In genomic region chr6:32244946-32245398, GRCh38 we compare ENCODE assay signal across 8 cellular contexts. TPM values are rescaled to one million over a fixed set of nuclear protein-coding genes. Genes with fewer than 3 reads are reported as not detected.
A peak's percentile ranks its signal among the peaks of the same experiment; 100 is the strongest.
DNase-seq lines count a peak whose midpoint lies in the region; ATAC-seq and TF ChIP-seq lines count a peak whose summit lies in the region.

No MANE protein-coding gene starts in this region.

- WGBS in lung, 2 donors: 0 to 1% methylated on average over 14 of the region's 14 CpGs

- POLR2A ChIA-PET in activated CD4-positive, alpha-beta T cell treated with anti-CD3 and anti-CD28 coated beads, Interleukin-2, amount 10 ng/mL, durations not matched to agents 7 days and 5 days (lab: Charles Lee): no interaction called here

- no peaks in the 10 kb centered on the region for H3K36me3 ChIP-seq in lung (ENCODE audit: control insufficient read depth in 2 of 2, insufficient read depth in 2 of 2, low read length in 2 of 2)

- peaks cover 3% of the 10 kb centered on the region for H3K9me3 Mint-ChIP-seq in activated CD4-positive, alpha-beta T cell treated with anti-CD3 and anti-CD28 coated beads, Interleukin-2, amount 10 ng/mL, durations not matched to agents 7 days and 5 days
- H3K9me3 Mint-ChIP-seq in dendritic cell treated with granulocyte-macrophage colony-stimulating factor and Interleukin-4, amounts not matched to agents 40 ng/mL and 50 ng/mL, for 4 days: no peaks in the 10 kb centered on the region

- no peak overlapping the region for H3K27ac Mint-ChIP-seq in activated CD4-positive, alpha-beta T cell treated with anti-CD3 and anti-CD28 coated beads, Interleukin-2, amount 10 ng/mL, durations not matched to agents 7 days and 5 days
- peak overlapping the region; percentile 77 for H3K27ac Mint-ChIP-seq in dendritic cell treated with granulocyte-macrophage colony-stimulating factor and Interleukin-4, amounts not matched to agents 40 ng/mL and 50 ng/mL, for 4 days

- peak overlapping the region in 1 of 2 donors; percentile 46 for H3K27ac ChIP-seq in lung (ENCODE audit: low read depth in 1 of 2, low read length in 1 of 2)

- peaks cover 24% of the 10 kb centered on the region for H3K4me1 Mint-ChIP-seq in activated CD4-positive, alpha-beta T cell treated with anti-CD3 and anti-CD28 coated beads, Interleukin-2, amount 10 ng/mL, durations not matched to agents 7 days and 5 days
- peaks cover 14% of the 10 kb centered on the region for H3K4me1 Mint-ChIP-seq in dendritic cell treated with granulocyte-macrophage colony-stimulating factor and Interleukin-4, amounts not matched to agents 40 ng/mL and 50 ng/mL, for 4 days (ENCODE audit: low read depth)

- no peaks in the 10 kb centered on the region for H3K27me3 ChIP-seq in lung (ENCODE audit: control insufficient read depth, insufficient read depth)

- H3K4me3 ChIP-seq in lung: no peak overlapping the region

- H3K4me3 Mint-ChIP-seq in activated CD4-positive, alpha-beta T cell treated with anti-CD3 and anti-CD28 coated beads, Interleukin-2, amount 10 ng/mL, durations not matched to agents 7 days and 5 days: no peak overlapping the region
- peak overlapping the region; percentile 39 for H3K4me3 Mint-ChIP-seq in dendritic cell treated with granulocyte-macrophage colony-stimulating factor and Interleukin-4, amounts not matched to agents 40 ng/mL and 50 ng/mL, for 4 days

- peak; percentile 51 for DNase-seq in NK-92 treated with Interleukin-12 subunit alpha and Interleukin-12 subunit beta, amount 100 ng/mL, for 24 hours (lab: John Stamatoyannopoulos, UW)
- DNase-seq in NK-92 (lab: John Stamatoyannopoulos, UW; ENCODE audit: unreplicated experiment): no peak
- peak; percentile 40 for DNase-seq in NCI-H226
- peak; percentile 70 for DNase-seq in activated CD4-positive, alpha-beta T cell treated with anti-CD3 and anti-CD28 coated beads, Interleukin-2, amount 10 ng/mL, durations not matched to agents 7 days and 5 days
- peak; percentile 80 for DNase-seq in lung (ENCODE audit: low spot score)
- DNase-seq in stimulated activated CD4-positive, alpha-beta T cell treated with anti-CD3 and anti-CD28 coated beads, TNF-alpha, amount 100 ng/mL, for 1 hour (ENCODE audit: low read depth in 3 of 3, low spot score in 1 of 3): peak; percentile 37 to 64 (median 52)

- CTCF ChIA-PET in activated CD4-positive, alpha-beta T cell treated with anti-CD3 and anti-CD28 coated beads, Interleukin-2, amount 10 ng/mL, durations not matched to agents 7 days and 5 days (lab: Charles Lee): interaction anchor here (0.7 kb wide), 1 partner anchor 51 kb away, joined by 3 read pairs; no protein-coding TSS in a partner anchor

- H3K9me3 ChIP-seq in lung (ENCODE audit: control insufficient read depth in 2 of 2, insufficient read depth in 1 of 2, low read length in 1 of 2): no peaks in the 10 kb centered on the region

- peaks cover 6% of the 10 kb centered on the region for H3K27me3 Mint-ChIP-seq in activated CD4-positive, alpha-beta T cell treated with anti-CD3 and anti-CD28 coated beads, Interleukin-2, amount 10 ng/mL, durations not matched to agents 7 days and 5 days
- H3K27me3 Mint-ChIP-seq in dendritic cell treated with granulocyte-macrophage colony-stimulating factor and Interleukin-4, amounts not matched to agents 40 ng/mL and 50 ng/mL, for 4 days: peaks cover 14% of the 10 kb centered on the region

- no peaks in the 10 kb centered on the region for H3K36me3 Mint-ChIP-seq in activated CD4-positive, alpha-beta T cell treated with anti-CD3 and anti-CD28 coated beads, Interleukin-2, amount 10 ng/mL, durations not matched to agents 7 days and 5 days (ENCODE audit: low read depth)
- no peaks in the 10 kb centered on the region for H3K36me3 Mint-ChIP-seq in dendritic cell treated with granulocyte-macrophage colony-stimulating factor and Interleukin-4, amounts not matched to agents 40 ng/mL and 50 ng/mL, for 4 days (ENCODE audit: low read depth)

- intact Hi-C loops in dendritic cell treated with granulocyte-macrophage colony-stimulating factor and Interleukin-4, amounts not matched to agents 40 ng/mL and 50 ng/mL, for 4 days (cut with micrococcal nuclease): loop anchor here (5.0 kb wide), 1 partner anchor 167 kb away; no protein-coding TSS in a partner anchor

- H3K4me1 ChIP-seq in lung (ENCODE audit: control insufficient read depth in 2 of 2, insufficient read depth in 2 of 2, low read length in 2 of 2): peaks cover 0 to 2% of the 10 kb centered on the region in 2 donors

- peak; percentile 87 for TF ChIP-seq CTCF in lung (IDR thresholded peaks at IDR 0.05; ENCODE audit: control extremely low read depth, extremely low read depth)

- ATAC-seq in lung (ENCODE audit: insufficient read depth, low FRiP score): peak; percentile 79
- no peak for ATAC-seq in HG03439 (IDR thresholded peaks at IDR 0.05; ENCODE audit: unreplicated experiment)

RNA-seq across cellular contexts. Expression of gene NOTCH4, which starts 21.1 kb away (rescaled TPM):
- under 1 TPM; 0.20 to 0.27 TPM for total RNA-seq in activated CD4-positive, alpha-beta T cell treated with anti-CD3 and anti-CD28 coated beads, Interleukin-2, amount 10 ng/mL, durations not matched to agents 7 days and 5 days
- 10 to 100 TPM; 43.0 to 43.3 TPM for total RNA-seq in lung
- polyA plus RNA-seq in lung: 10 to 100 TPM; 38.8 to 54.6 TPM

RNA-seq across cellular contexts. Expression of gene GPSM3, which starts 52.5 kb away (rescaled TPM):
- total RNA-seq in activated CD4-positive, alpha-beta T cell treated with anti-CD3 and anti-CD28 coated beads, Interleukin-2, amount 10 ng/mL, durations not matched to agents 7 days and 5 days: 100 to 1,000 TPM; 274 to 282 TPM
- total RNA-seq in lung: 10 to 100 TPM in 1 of 2 donors, 1 to 10 TPM in 1; 8.1 to 54.0 TPM
- polyA plus RNA-seq in lung: 100 to 1,000 TPM in 1 of 2 donors, 10 to 100 TPM in 1; 40.7 to 145 TPM

RNA-seq across cellular contexts. Expression of gene PBX2, which starts 55.0 kb away (rescaled TPM):
- 10 to 100 TPM; 98.2 to 98.4 TPM for total RNA-seq in activated CD4-positive, alpha-beta T cell treated with anti-CD3 and anti-CD28 coated beads, Interleukin-2, amount 10 ng/mL, durations not matched to agents 7 days and 5 days
- 100 to 1,000 TPM in 1 of 2 donors, 10 to 100 TPM in 1; 86.7 to 128 TPM for total RNA-seq in lung
- 10 to 100 TPM; 56.0 to 85.2 TPM for polyA plus RNA-seq in lung

Comparison
In these comparisons a context has a peak if more than half of its experiments do, and no peak if none do; other contexts are left out.
1. RNA of gene NOTCH4, which starts 21.1 kb away (total RNA-seq): 43.0 to 43.3 TPM in lung; 0.20 to 0.27 TPM in activated CD4-positive, alpha-beta T cell treated with anti-CD3 and anti-CD28 coated beads, Interleukin-2, amount 10 ng/mL, durations not matched to agents 7 days and 5 days; every median in the first group is over 10 times any median in the second.
2. RNA of gene GPSM3, which starts 52.5 kb away (total RNA-seq): 274 to 282 TPM in activated CD4-positive, alpha-beta T cell treated with anti-CD3 and anti-CD28 coated beads, Interleukin-2, amount 10 ng/mL, durations not matched to agents 7 days and 5 days; 8.1 to 54.0 TPM in lung; every median in the first group is over 4 times any median in the second.